ENCODE assay signal across 20 cellular contexts in genomic region chr18:54780970-54781369, GRCh38. TPM values are rescaled to one million over a fixed set of nuclear protein-coding genes. Genes with fewer than 3 reads are reported as not detected.
DNase-seq lines count a peak whose midpoint lies in the region; ATAC-seq, FAIRE-seq and TF ChIP-seq lines count a peak whose summit lies in the region.
"Had no signal": no experiment of that assay in that cellular context is flagged by ENCODE, and none has a peak within 500 bp of the region (broad histone marks: within the 10 kb centered on the region; RNA-seq: fewer than 3 reads in every experiment).

No MANE protein-coding gene starts in this region.

- H3K9me3 ChIP-seq in AG04450 (ENCODE audit: control insufficient read depth, insufficient read depth, low read length) (0 out of 2 replicates have a peak, but pooled peaks cover 3% of the 10 kb centered on the region), Loucy (ENCODE audit: insufficient read depth, low read depth, low read length) (no peaks in the 10 kb centered on the region), K562 (replicated peaks; ENCODE audit: control insufficient read depth, insufficient read depth, low read depth, low read length) (no peaks in the 10 kb centered on the region), stomach (no peaks in the 10 kb centered on the region)

- H3K9me3 Mint-ChIP-seq in activated CD8-positive, alpha-beta memory T cell treated with anti-CD3 and anti-CD28 coated beads, Interleukin-2, amount 10 ng/mL, durations not matched to agents 7 days and 5 days (ENCODE audit: low read depth) = no peaks in the 10 kb centered on the region
- H3K9me3 Mint-ChIP-seq: CD8-positive, alpha-beta T cell had no signal

- CTCF ChIA-PET in AG04450 (lab: Charles Lee) = interaction anchor here (1.2 kb wide), 1 partner anchor 202 kb away, joined by 5 read pairs; no protein-coding TSS in a partner anchor
- CTCF ChIA-PET in K562 (lab: Yijun Ruan, JAX; ENCODE audit: low intra/inter-chr PET ratio) = no interaction called here
- CTCF ChIA-PET in activated CD8-positive, alpha-beta memory T cell treated with anti-CD3 and anti-CD28 coated beads, Interleukin-2, amount 10 ng/mL, durations not matched to agents 7 days and 5 days (lab: Charles Lee) = no interaction called here

- no peak overlapping the region for H3K4me3 Mint-ChIP-seq in activated CD8-positive, alpha-beta memory T cell treated with anti-CD3 and anti-CD28 coated beads, Interleukin-2, amount 10 ng/mL, durations not matched to agents 7 days and 5 days
- H3K4me3 Mint-ChIP-seq: B cell; CD8-positive, alpha-beta T cell; H9 had no signal

- FAIRE-seq in K562 (lab: Jason Lieb, UNC) = no peak
- FAIRE-seq: A204.1, GM12878, H1 had no signal

- no peaks in the 10 kb centered on the region for H4K20me1 ChIP-seq in Loucy (ENCODE audit: insufficient read depth, low read length, poor library complexity, severe bottlenecking)
- no peaks in the 10 kb centered on the region for H4K20me1 ChIP-seq in K562 (replicated peaks; ENCODE audit: control insufficient read depth, insufficient read depth, low read length)
- H4K20me1 ChIP-seq: BLaER1 treated with 17β-estradiol and CSF1 and Interleukin-3, amounts not matched to agents 10 nM and 100 nM had no signal

- WGBS in K562 (ENCODE audit: insufficient coverage, low coverage, missing lambda C conversion rate) = 10% methylated on average over 2 of the region's 2 CpGs
- WGBS in stomach, 5 donors = 58 to 75% (median 65%) methylated on average over 2 of the region's 2 CpGs

- no peaks in the 10 kb centered on the region for H3K36me3 Mint-ChIP-seq in activated CD8-positive, alpha-beta memory T cell treated with anti-CD3 and anti-CD28 coated beads, Interleukin-2, amount 10 ng/mL, durations not matched to agents 7 days and 5 days
- H3K36me3 Mint-ChIP-seq: CD8-positive, alpha-beta T cell had no signal

- no peaks in the 10 kb centered on the region for H3K9me1 ChIP-seq in K562 (ENCODE audit: control insufficient read depth, insufficient read depth, low read length)

- H2AFZ ChIP-seq in Loucy (ENCODE audit: low read length) (0 out of 2 replicates have a peak overlapping the region, but pooled peaks have one; percentile 4), K562 (ENCODE audit: low read depth, low read length) (peak overlapping the region; percentile 75)

- H3K27ac Mint-ChIP-seq in activated CD8-positive, alpha-beta memory T cell treated with anti-CD3 and anti-CD28 coated beads, Interleukin-2, amount 10 ng/mL, durations not matched to agents 7 days and 5 days = no peak overlapping the region
- H3K27ac Mint-ChIP-seq: B cell; CD8-positive, alpha-beta T cell; H9 had no signal

- TF ChIP-seq CTCF in AG04450 (IDR thresholded peaks at IDR 0.05; ENCODE audit: low read depth, low read length) (no peak), Loucy (conservative IDR thresholded peaks at IDR 0.05; ENCODE audit: low read length) (no peak), K562 (IDR thresholded peaks at IDR 0.05 in 2 of 3, conservative IDR thresholded peaks at IDR 0.05 in 1 of 3; ENCODE audit: insufficient read depth in 2 of 3, low read depth in 1 of 3, low read length in 3 of 3) (no peak), stomach (IDR thresholded peaks at IDR 0.05) (no peak)

- POLR2A ChIA-PET in AG04450 (lab: Yijun Ruan, JAX) (no interaction called here), K562 (lab: Yijun Ruan, JAX) (no interaction called here)

- no peaks in the 10 kb centered on the region for H3K9me2 ChIP-seq in Loucy (replicated peaks; ENCODE audit: low read depth, low read length)

- H3K27me3 Mint-ChIP-seq in activated CD8-positive, alpha-beta memory T cell treated with anti-CD3 and anti-CD28 coated beads, Interleukin-2, amount 10 ng/mL, durations not matched to agents 7 days and 5 days = no peaks in the 10 kb centered on the region

- peaks cover 7% of the 10 kb centered on the region; the same call in 1 of the 2 replicates for H3F3A ChIP-seq in Loucy (ENCODE audit: low read depth)

- DNase-seq in AG04450 (ENCODE audit: low read depth, low spot score) (no peak), K562 (ENCODE audit: extremely low read depth in 1 of 4, low spot score in 3 of 4) (peak in 1 of 4 experiments; percentile 11), stomach (peak; percentile 43), erythroblast (lab: John Stamatoyannopoulos, UW) (no peak), NCI-H2107 (lab: John Stamatoyannopoulos, UW) (no peak)
- no peak for DNase-seq in activated CD8-positive, alpha-beta memory T cell treated with anti-CD3 and anti-CD28 coated beads, Interleukin-2, amount 10 ng/mL, durations not matched to agents 7 days and 5 days
- DNase-seq: CD8-positive, alpha-beta T cell; DMS 273 treated with DMSO at 0.1 percent for 48 hours; DMS53; DND-41; EL; H9 had no signal

- no peaks in the 10 kb centered on the region for H3K79me2 ChIP-seq in Loucy (ENCODE audit: insufficient read depth, low read length)
- no peaks in the 10 kb centered on the region; the same call in 2 of the 3 replicates for H3K79me2 ChIP-seq in K562 (ENCODE audit: control insufficient read depth, insufficient read depth, low read length)

- intact Hi-C loops in K562 (cut with micrococcal nuclease) = no loop called here
- intact Hi-C loops in stomach (cut with DNase I; ENCODE audit: low total_unique reads) = no loop called here

- H3K4me1 Mint-ChIP-seq in activated CD8-positive, alpha-beta memory T cell treated with anti-CD3 and anti-CD28 coated beads, Interleukin-2, amount 10 ng/mL, durations not matched to agents 7 days and 5 days = peaks cover 14% of the 10 kb centered on the region
- H3K4me1 Mint-ChIP-seq: B cell, H9 had no signal

- TF ChIP-seq RAD21 in K562 (CRISPR knock-in tag; conservative IDR thresholded peaks at IDR 0.05 in 1 of 2, IDR thresholded peaks at IDR 0.05 in 1 of 2) = no peak

- no peak for TF ChIP-seq POLR2A in K562 (conservative IDR thresholded peaks at IDR 0.05)
- TF ChIP-seq POLR2A in stomach (IDR thresholded peaks at IDR 0.05) = no peak
- no peak for TF ChIP-seq POLR2A in erythroblast (IDR thresholded peaks at IDR 0.05; ENCODE audit: low read length)

- H3K4me2 ChIP-seq in Loucy (ENCODE audit: low read depth, low read length, poor library complexity, severe bottlenecking) = no peak overlapping the region
- H3K4me2 ChIP-seq in K562 (ENCODE audit: insufficient read depth, low read length) = no peak overlapping the region
- H3K4me2 ChIP-seq: BLaER1 treated with 17β-estradiol and CSF1 and Interleukin-3, amounts not matched to agents 10 nM and 100 nM had no signal

- no peak for TF ChIP-seq EP300 in K562 (IDR thresholded peaks at IDR 0.05; ENCODE audit: low read length)
- no peak for TF ChIP-seq EP300 in stomach (IDR thresholded peaks at IDR 0.05)

- H3K4me3 ChIP-seq in AG04450 (ENCODE audit: low read depth, low read length) (no peak overlapping the region), Loucy (ENCODE audit: low read length, poor library complexity, severe bottlenecking) (no peak overlapping the region), K562 (no peak overlapping the region), stomach (no peak overlapping the region)
- H3K4me3 ChIP-seq: BLaER1 treated with 17β-estradiol and CSF1 and Interleukin-3, amounts not matched to agents 10 nM and 100 nM; GM12878 had no signal

- BruUV-seq in K562 (replicated peaks; lab: Mats Ljungman, UMichigan) = no TSS peak

- peak; percentile 67 for ATAC-seq in K562
- no peak for ATAC-seq in activated CD8-positive, alpha-beta memory T cell treated with anti-CD3 and anti-CD28 coated beads, Interleukin-2, amount 10 ng/mL, durations not matched to agents 7 days and 5 days
- ATAC-seq: CD8-positive, alpha-beta T cell; GM12878 had no signal

- H3K36me3 ChIP-seq in Loucy (ENCODE audit: insufficient read depth, low read length) = no peaks in the 10 kb centered on the region
- no peaks in the 10 kb centered on the region for H3K36me3 ChIP-seq in K562 (ENCODE audit: control insufficient read depth, insufficient read depth, low read length)
- no peaks in the 10 kb centered on the region for H3K36me3 ChIP-seq in stomach
- H3K36me3 ChIP-seq: BLaER1 treated with 17β-estradiol and CSF1 and Interleukin-3, amounts not matched to agents 10 nM and 100 nM had no signal

- H3K9ac ChIP-seq in Loucy (ENCODE audit: low read depth, low read length, poor library complexity, severe bottlenecking) (no peak overlapping the region), K562 (ENCODE audit: insufficient read depth in 1 of 2, low read depth in 2 of 2, low read length in 2 of 2) (no peak overlapping the region)
- H3K9ac ChIP-seq: BLaER1 treated with 17β-estradiol and CSF1 and Interleukin-3, amounts not matched to agents 10 nM and 100 nM had no signal

- no peaks in the 10 kb centered on the region for H3K27me3 ChIP-seq in AG04450 (ENCODE audit: control insufficient read depth, insufficient read depth, low read length)
- no peaks in the 10 kb centered on the region for H3K27me3 ChIP-seq in Loucy (ENCODE audit: insufficient read depth, low read length, poor library complexity, severe bottlenecking)
- H3K27me3 ChIP-seq in K562 (ENCODE audit: control insufficient read depth in 2 of 2, insufficient read depth in 2 of 2, low read length in 2 of 2) = no peaks in the 10 kb centered on the region
- H3K27me3 ChIP-seq in stomach = no peaks in the 10 kb centered on the region

- H3K4me1 ChIP-seq in Loucy (ENCODE audit: insufficient read depth, low read length, poor library complexity, severe bottlenecking) (peaks cover 55% of the 10 kb centered on the region), K562 (replicated peaks in 1 of 2; ENCODE audit: control insufficient read depth in 2 of 2, insufficient read depth in 2 of 2, low read length in 2 of 2) (peaks cover 0 to 2% of the 10 kb centered on the region in 2 experiments; a peak in 3 of 5 replicates), stomach (peaks cover 9 to 17% (median 12%) of the 10 kb centered on the region in 4 donors)

- in situ Hi-C loops in K562 (cut with MboI) = no loop called here

- H3K27ac ChIP-seq in AG04450 (ENCODE audit: low read depth, low read length) (peak overlapping the region; percentile 0), K562 (ENCODE audit: extremely low read depth, low read depth, low read length) (peak overlapping the region; percentile 62; the same call in 2 of the 3 replicates), stomach (peak overlapping the region in 4 of 5 donors; percentile 13 to 34 (median 16))
- H3K27ac ChIP-seq: HL-60 had no signal

RNA-seq across cellular contexts. Expression of gene RAB27B, which starts 47.3 kb away (rescaled TPM):
- polyA plus RNA-seq in AG04450 (2011; rRNA removed) (1.4 and 1.9 TPM in 2 replicates), K562 (2011; rRNA removed) (0.19 and 2.5 TPM in 2 replicates), K562 (2014; fragmentation: Illumina TruSeq; extraction: Trizol) (1.2 TPM in 2 replicates), K562 (2014; fragmentation: Nextera tagmentation; extraction: Ambion mirVana) (under 1 TPM; 0.44 to 0.71 TPM), K562 (2014; rRNA removed) (0.67 and 1.0 TPM in 2 replicates), stomach (10 to 100 TPM in 2 of 3 donors, 1 to 10 TPM in 1; 4.9 to 23.2 (median 10.5) TPM)
- polyA minus RNA-seq in AG04450 (2011; rRNA and poly(A)+ RNA removed) = 0.97 and 1.2 TPM in 2 replicates
- total RNA-seq in K562 (2011; cell fraction: chromatin; rRNA removed; ENCODE audit: low replicate concordance) = 0.37 and 1.9 TPM in 2 replicates
- total RNA-seq in K562 (2011; cell fraction: nucleolus; rRNA removed) = 0.17 and 0.26 TPM in 2 replicates
- 0.66 and 1.1 TPM in 2 replicates for total RNA-seq in K562 (2011; cell fraction: nucleoplasm; rRNA removed)
- total RNA-seq in K562 (2014; rRNA removed) (0.91 and 1.8 TPM in 2 replicates), K562 (2014; rRNA removed; fragmentation: Illumina TruSeq; extraction: Trizol) (2.4 and 2.5 TPM in 2 replicates), K562 (2015; rRNA removed; fragmentation: Illumina TruSeq; extraction: Trizol) (5.0 and 5.7 TPM in 2 replicates), K562 (2021) (2.0 and 3.1 TPM in 2 replicates), stomach (100 to 1,000 TPM in 1 of 5 donors, 10 to 100 TPM in 3, 1 to 10 TPM in 1; 1.8 to 102 (median 24.9) TPM)
- 0.07 and 1.2 TPM in 2 replicates for polyA plus RNA-seq in K562 (2011; cell fraction: cytosol; rRNA removed)
- polyA plus RNA-seq in K562 (2011; cell fraction: nucleus; rRNA removed) = 0.45 and 2.0 TPM in 2 replicates
- polyA plus RNA-seq in K562 (2012) = 2.4 and 3.7 TPM in 2 replicates
- polyA minus RNA-seq in K562 (2011; rRNA and poly(A)+ RNA removed) = 0.87 and 3.0 TPM in 2 replicates
- polyA minus RNA-seq in K562 (2011; cell fraction: cytosol; rRNA and poly(A)+ RNA removed) = 0.73 and 2.3 TPM in 2 replicates
- 0.33 and 1.1 TPM in 2 replicates for polyA minus RNA-seq in K562 (2011; cell fraction: nucleus; rRNA and poly(A)+ RNA removed)
- 1 to 10 TPM in 1 of 2 experiments, under 1 TPM in 1; 0.66 to 3.5 TPM for total RNA-seq in activated CD8-positive, alpha-beta memory T cell treated with anti-CD3 and anti-CD28 coated beads, Interleukin-2, amount 10 ng/mL, durations not matched to agents 7 days and 5 days
- total RNA-seq: G401 had no signal
- polyA plus RNA-seq: GM12878 had no signal

Comparison
In these comparisons a context has a peak if more than half of its experiments do, and no peak if none do; other contexts are left out.
1. H3K27ac ChIP-seq: peak in every context shown above with its lines; median percentile 62 in K562; 16 in stomach; 0 in AG04450.